Comparison of ENCODE assay signal across 36 cellular contexts in genomic region chr5:164230341-164230740, GRCh38.
DNase-seq lines count a peak whose midpoint lies in the region; ATAC-seq, FAIRE-seq and TF ChIP-seq lines count a peak whose summit lies in the region.
"Had no signal": no experiment of that assay in that cellular context is flagged by ENCODE, and none has a peak within 500 bp of the region (broad histone marks: within the 10 kb centered on the region; RNA-seq: fewer than 3 reads in every experiment).

No MANE protein-coding gene starts in this region.

- H3K9me3 ChIP-seq in WERI-Rb-1 (ENCODE audit: severe bottlenecking), result peaks cover 3% of the 10 kb centered on the region
- H3K9me3 ChIP-seq in HAP-1, result no peaks in the 10 kb centered on the region
- H3K9me3 ChIP-seq: A549, BE2C, Caco-2 had no signal

- H3K4me3 ChIP-seq in WERI-Rb-1 (ENCODE audit: low read depth, low read length), result no peak overlapping the region
- H3K4me3 ChIP-seq in bronchial epithelial cell (ENCODE audit: low read depth, low read length), result no peak overlapping the region
- no peak overlapping the region for H3K4me3 ChIP-seq in epithelial cell of esophagus (ENCODE audit: low read length)
- no peak overlapping the region for H3K4me3 ChIP-seq in HAP-1
- H3K4me3 ChIP-seq: A549; BLaER1; BLaER1 treated with 17β-estradiol and CSF1 and Interleukin-3, amounts not matched to agents 10 nM and 100 nM had no signal

- no peak overlapping the region for H3K4me3 Mint-ChIP-seq in Calu3 (ENCODE audit: low read depth, unreplicated experiment)
- H3K4me3 Mint-ChIP-seq: B cell; CD14-positive monocyte; CD4-positive, alpha-beta memory T cell; CD4-positive, alpha-beta T cell; CD4-positive, CD25-positive, alpha-beta regulatory T cell; CD8-positive, alpha-beta memory T cell; CD8-positive, alpha-beta T cell had no signal

- H3K4me1 ChIP-seq in HAP-1, result no peaks in the 10 kb centered on the region
- H3K4me1 ChIP-seq: A549, BE2C, Caco-2 had no signal

- peaks cover 8% of the 10 kb centered on the region for H3K36me3 Mint-ChIP-seq in Calu3 (ENCODE audit: insufficient read depth, unreplicated experiment)
- H3K36me3 Mint-ChIP-seq: CD14-positive monocyte; CD4-positive, alpha-beta memory T cell; CD4-positive, CD25-positive, alpha-beta regulatory T cell; CD8-positive, alpha-beta memory T cell; CD8-positive, alpha-beta T cell had no signal

- TF ChIP-seq CTCF in Calu3 (IDR thresholded peaks at IDR 0.05; ENCODE audit: unreplicated experiment) (no peak), WERI-Rb-1 (IDR thresholded peaks at IDR 0.05; ENCODE audit: low read depth, low read length) (no peak), bronchial epithelial cell (IDR thresholded peaks at IDR 0.05; ENCODE audit: insufficient read depth, low read length, severe bottlenecking) (no peak), epithelial cell of esophagus (IDR thresholded peaks at IDR 0.05; ENCODE audit: insufficient read depth, low read depth, low read length, missing control alignments) (no peak)

- no peak overlapping the region for H3K27ac Mint-ChIP-seq in Calu3 (ENCODE audit: unreplicated experiment)
- H3K27ac Mint-ChIP-seq: B cell; CD14-positive monocyte; CD4-positive, alpha-beta memory T cell; CD4-positive, alpha-beta T cell; CD4-positive, CD25-positive, alpha-beta regulatory T cell; CD8-positive, alpha-beta memory T cell; CD8-positive, alpha-beta T cell had no signal

- CTCF ChIA-PET in Calu3 (lab: Charles Lee), result interaction anchor here (0.6 to 0.7 kb wide), 2 partner anchors 46 to 313 kb away, joined by 3 read pairs; no protein-coding TSS in a partner anchor

- peaks cover 29% of the 10 kb centered on the region for H3K4me1 Mint-ChIP-seq in Calu3 (ENCODE audit: low read depth, unreplicated experiment)
- H3K4me1 Mint-ChIP-seq: B cell; CD14-positive monocyte; CD4-positive, alpha-beta memory T cell; CD4-positive, CD25-positive, alpha-beta regulatory T cell; CD8-positive, alpha-beta memory T cell had no signal

- ATAC-seq in HG02884 (IDR thresholded peaks at IDR 0.05; ENCODE audit: unreplicated experiment), result no peak
- ATAC-seq: A549; CD8-positive, alpha-beta T cell had no signal

- in situ Hi-C loops in HAP-1 (cut with MboI; ENCODE audit: low sequenced_read_pairs), result no loop called here

- intact Hi-C loops in Calu3 (cut with micrococcal nuclease; ENCODE audit: unreplicated experiment), result no loop called here

- no peaks in the 10 kb centered on the region for H3K27me3 ChIP-seq in WERI-Rb-1 (ENCODE audit: insufficient read depth, low read depth, severe bottlenecking)
- no peaks in the 10 kb centered on the region for H3K27me3 ChIP-seq in bronchial epithelial cell (ENCODE audit: control insufficient read depth, insufficient read depth, low read length)
- no peaks in the 10 kb centered on the region; the same call in 1 of the 2 replicates for H3K27me3 ChIP-seq in HAP-1 (ENCODE audit: low read depth)
- H3K27me3 ChIP-seq: BE2C; BLaER1; BLaER1 treated with 17β-estradiol and CSF1 and Interleukin-3, amounts not matched to agents 10 nM and 100 nM had no signal

- H3K36me3 ChIP-seq in WERI-Rb-1 (no peaks in the 10 kb centered on the region), bronchial epithelial cell (ENCODE audit: control insufficient read depth, insufficient read depth, low read length) (no peaks in the 10 kb centered on the region), HAP-1 (replicated peaks) (no peaks in the 10 kb centered on the region)
- H3K36me3 ChIP-seq: BE2C; BLaER1; BLaER1 treated with 17β-estradiol and CSF1 and Interleukin-3, amounts not matched to agents 10 nM and 100 nM had no signal

- H3K9me3 Mint-ChIP-seq in Calu3 (ENCODE audit: low read depth, unreplicated experiment), result peaks cover 8% of the 10 kb centered on the region

- no TSS peak for BruUV-seq in Calu3 (replicated peaks; lab: Mats Ljungman, UMichigan)

- no peak for FAIRE-seq in bronchial epithelial cell (lab: Jason Lieb, UNC)
- FAIRE-seq: A204.1, A549, D721Med had no signal

- no peaks in the 10 kb centered on the region for H3K27me3 Mint-ChIP-seq in Calu3 (ENCODE audit: unreplicated experiment)
- H3K27me3 Mint-ChIP-seq: CD4-positive, alpha-beta memory T cell; CD4-positive, alpha-beta T cell; CD4-positive, CD25-positive, alpha-beta regulatory T cell; CD8-positive, alpha-beta memory T cell had no signal

- DNase-seq in Calu3, result peak; percentile 38
- peak; percentile 8 for DNase-seq in WERI-Rb-1
- peak; percentile 70 for DNase-seq in bronchial epithelial cell (ENCODE audit: low read depth)
- DNase-seq in epithelial cell of esophagus (ENCODE audit: low read depth), result peak; percentile 69
- no peak for DNase-seq in NCI-H146 treated with DMSO at 0.1 percent for 48 hours (lab: John Stamatoyannopoulos, UW; ENCODE audit: unreplicated experiment)
- DNase-seq in HAP-1 (ENCODE audit: low spot score in 2 of 2), result no peak
- no peak for DNase-seq in SW480 (ENCODE audit: low spot score)
- DNase-seq: 8988T; ACHN; AML-193; BE2C; C1 segment of cervical spinal cord; Caco-2; CD4-positive, alpha-beta memory T cell; CD4-positive, alpha-beta T cell; CD4-positive, CD25-positive, alpha-beta regulatory T cell; CD8-positive, alpha-beta memory T cell; CD8-positive, alpha-beta T cell; COR-L47; DMS 273 treated with DMSO at 0.1 percent for 48 hours; DMS153; DMS53; DMS79; DMS79 treated with DMSO at 0.1 percent for 48 hours; DND-41; EL had no signal

- no peak overlapping the region for H3K27ac ChIP-seq in WERI-Rb-1
- H3K27ac ChIP-seq: 22Rv1; A549; BLaER1; BLaER1 treated with 17β-estradiol and CSF1 and Interleukin-3, amounts not matched to agents 10 nM and 100 nM; C4-2B had no signal

Comparison
In these comparisons a context has a peak if more than half of its experiments do, and no peak if none do; other contexts are left out.
1. DNase-seq: peak in Calu3 (single experiment), WERI-Rb-1 (single experiment), bronchial epithelial cell (single experiment) and epithelial cell of esophagus (single experiment); none in NCI-H146 treated with DMSO at 0.1 percent for 48 hours (single experiment), HAP-1 (0 of 2) and SW480 (single experiment).